10 cellular contexts compared by ENCODE assay signal in genomic region chr16:8581923-8582580, GRCh38. TPM values are rescaled to one million over a fixed set of nuclear protein-coding genes. Genes with fewer than 3 reads are reported as not detected.
DNase-seq lines count a peak whose midpoint lies in the region; ATAC-seq, FAIRE-seq and TF ChIP-seq lines count a peak whose summit lies in the region.
"Had no signal": no experiment of that assay in that cellular context is flagged by ENCODE, and none has a peak within 500 bp of the region (broad histone marks: within the 10 kb centered on the region; RNA-seq: fewer than 3 reads in every experiment).

No MANE protein-coding gene starts in this region.

- no peak for TF ChIP-seq RAD21 in H1 (IDR thresholded peaks at IDR 0.05 in 1 of 2, conservative IDR thresholded peaks at IDR 0.05 in 1 of 2; ENCODE audit: low read depth in 2 of 2, low read length in 2 of 2)

- H4K91ac ChIP-seq in H1 (replicated peaks; ENCODE audit: insufficient read length, low read length) = no peak overlapping the region

- H2BK5ac ChIP-seq in H1 (ENCODE audit: low read depth, low read length) = 0 out of 2 replicates have a peak overlapping the region, but pooled peaks have one; percentile 39

- no peak overlapping the region for H2BK20ac ChIP-seq in H1 (ENCODE audit: low read length)

- no peak overlapping the region for H3K27ac ChIP-seq in H1 (ENCODE audit: low read depth, low read length)

- H3K14ac ChIP-seq in H1 (ENCODE audit: insufficient read length) = no peak overlapping the region

- no peak overlapping the region for H3K23ac ChIP-seq in H1 (ENCODE audit: insufficient read length)

- no peaks in the 10 kb centered on the region for H3K9me3 ChIP-seq in H1 (ENCODE audit: insufficient read depth in 2 of 2, low read depth in 1 of 2, low read length in 1 of 2)

- H3K4me1 ChIP-seq in H1 (replicated peaks in 1 of 4; ENCODE audit: control insufficient read depth in 3 of 4, insufficient read depth in 4 of 4, low read length in 3 of 4) = peaks cover 0 to 3% (median 0%) of the 10 kb centered on the region in 4 experiments; a peak in 2 of 7 replicates

- no peak overlapping the region for H4K5ac ChIP-seq in H1 (ENCODE audit: insufficient read length, low read depth, low read length)

- H3K18ac ChIP-seq in H1 (ENCODE audit: extremely low read depth, low read length) = peak overlapping the region; percentile 2; the same call in 1 of the 2 replicates

- POLR2A ChIA-PET in H1 (lab: Charles Lee; ENCODE audit: partially characterized antibody) = no interaction called here

- DNase-seq in NAMALWA (ENCODE audit: low spot score) (peak; percentile 21), H1 (ENCODE audit: low read depth in 1 of 2, low spot score in 2 of 2) (no peak), renal cortical epithelial cell (ENCODE audit: low read depth) (peak; percentile 71), H54 (ENCODE audit: insufficient read length, low spot score) (no peak), DMS114 treated with DMSO at 0.1 percent for 48 hours (lab: John Stamatoyannopoulos, UW; ENCODE audit: unreplicated experiment) (no peak), NCI-H2196 (lab: John Stamatoyannopoulos, UW; ENCODE audit: unreplicated experiment) (no peak), NCI-H1048 (lab: John Stamatoyannopoulos, UW) (no peak)
- DNase-seq: activated CD4-positive, alpha-beta memory T cell treated with anti-CD3 and anti-CD28 coated beads, Interleukin-2, amount 10 ng/mL, durations not matched to agents 7 days and 5 days had no signal

- H3K36me3 ChIP-seq in H1 (ENCODE audit: control insufficient read depth in 2 of 4, insufficient read depth in 4 of 4, low read length in 3 of 4) = no peaks in the 10 kb centered on the region; a peak in 1 of 8 replicates

- ATAC-seq in GM19372 (IDR thresholded peaks at IDR 0.05; ENCODE audit: low read depth, unreplicated experiment) = peak; percentile 68

- H2BK120ac ChIP-seq in H1 (replicated peaks; ENCODE audit: low read depth, low read length) = no peak overlapping the region

- FAIRE-seq in H1 (lab: Jason Lieb, UNC) = no peak
- FAIRE-seq in H54 (lab: Jason Lieb, UNC) = no peak

- H2AK5ac ChIP-seq in H1 (ENCODE audit: low read depth, low read length) = 0 out of 2 replicates have a peak overlapping the region, but pooled peaks have one; percentile 13

- H3K9ac ChIP-seq in H1 (replicated peaks in 1 of 4; ENCODE audit: extremely low read depth in 1 of 4, low read depth in 3 of 4, low read length in 3 of 4) = no peak overlapping the region; a peak in 2 of 7 replicates

- no peak for TF ChIP-seq POLR2A in H1 (IDR thresholded peaks at IDR 0.05; ENCODE audit: control extremely low read depth in 1 of 2, low read depth in 2 of 2, low read length in 2 of 2)
- TF ChIP-seq POLR2A in H54 (IDR thresholded peaks at IDR 0.05; ENCODE audit: low read depth, low read length) = no peak

- no peaks in the 10 kb centered on the region for H3K79me2 ChIP-seq in H1 (ENCODE audit: control insufficient read depth in 1 of 2, insufficient read depth in 2 of 2, low read length in 2 of 2)

- H2BK15ac ChIP-seq in H1 (ENCODE audit: low read length) = no peak overlapping the region

- H2BK12ac ChIP-seq in H1 (ENCODE audit: low read depth, low read length) = no peak overlapping the region

- no peak for TF ChIP-seq CTCF in H1 (IDR thresholded peaks at IDR 0.05; ENCODE audit: control extremely low read depth in 1 of 3, insufficient read depth in 1 of 3, low read depth in 1 of 3, low read length in 3 of 3)

- H3K79me1 ChIP-seq in H1 (ENCODE audit: low read depth, low read length) = no peaks in the 10 kb centered on the region

- no peak overlapping the region for H2AFZ ChIP-seq in H1 (ENCODE audit: low read length)

- H3K27me3 ChIP-seq in H1 (replicated peaks in 1 of 4; ENCODE audit: control insufficient read depth in 3 of 4, extremely low read depth in 1 of 4, insufficient read depth in 3 of 4, low read length in 3 of 4) = no peaks in the 10 kb centered on the region; a peak in 1 of 7 replicates

- TF ChIP-seq EP300 in H1 (IDR thresholded peaks at IDR 0.05; ENCODE audit: borderline replicate concordance in 1 of 2, low read depth in 2 of 2, low read length in 2 of 2) = no peak

- no peak overlapping the region for H3K4me2 ChIP-seq in H1 (ENCODE audit: insufficient read depth in 1 of 2, low read depth in 2 of 2, low read length in 2 of 2)

- no peaks in the 10 kb centered on the region for H4K20me1 ChIP-seq in H1 (replicated peaks in 1 of 2; ENCODE audit: control insufficient read depth in 1 of 2, insufficient read depth in 2 of 2, low read length in 2 of 2)

- no peaks in the 10 kb centered on the region for H3K23me2 ChIP-seq in H1 (ENCODE audit: low read depth, low read length)

- H3K4me3 ChIP-seq in H1 (ENCODE audit: extremely low read depth in 1 of 4, insufficient read depth in 2 of 4, low read depth in 3 of 4, low read length in 4 of 4) = no peak overlapping the region

- no peak overlapping the region for H3K4ac ChIP-seq in H1 (replicated peaks; ENCODE audit: insufficient read length, low read depth, low read length)

- H4K8ac ChIP-seq in H1 (ENCODE audit: extremely low read depth, insufficient read depth, low read length) = no peak overlapping the region

- 84% methylated on average over 6 of the region's 6 CpGs; no CpG with 5 or more reads in 1 of the 2 experiments for WGBS in H1 (ENCODE audit: extremely low coverage in 1 of 2, insufficient coverage in 1 of 2, insufficient read length in 1 of 2, insufficient replicate concordance in 2 of 2, low coverage in 1 of 2, low lambda C conversion rate in 2 of 2, missing lambda C conversion rate in 1 of 2), 2 experiments

- no peak overlapping the region for H3K56ac ChIP-seq in H1 (replicated peaks; ENCODE audit: insufficient read length, low read depth, low read length)

- CTCF ChIA-PET in H1 (lab: Charles Lee; ENCODE audit: partially characterized antibody) = interaction anchor here (0.5 to 12.4 kb wide), 8 partner anchors 12 to 1481 kb away, joined by 3 to 162 read pairs (median 4); no protein-coding TSS in a partner anchor

TF ChIP-seq in H1, 55 proteins besides CTCF, POLR2A, EP300 and RAD21 (continues in another document):
- TF ChIP-seq EGR1 (IDR thresholded peaks at IDR 0.05; ENCODE audit: borderline replicate concordance, low read depth, low read length) (no peak), ZNF274 (IDR thresholded peaks at IDR 0.05; ENCODE audit: borderline replicate concordance, extremely low read depth, low read length) (no peak), TBP (IDR thresholded peaks at IDR 0.05; ENCODE audit: low read depth, low read length) (no peak), CBX8 (IDR thresholded peaks at IDR 0.05; ENCODE audit: borderline replicate concordance, low read depth, low read length) (no peak), JUND (IDR thresholded peaks at IDR 0.05; ENCODE audit: low read length) (no peak), ATF2 (IDR thresholded peaks at IDR 0.05; ENCODE audit: low read length) (no peak), CHD2 (IDR thresholded peaks at IDR 0.05; ENCODE audit: low read length) (no peak), HDAC2 (IDR thresholded peaks at IDR 0.05; ENCODE audit: borderline replicate concordance in 1 of 2, low read depth in 2 of 2, low read length in 2 of 2) (no peak), GABPA (IDR thresholded peaks at IDR 0.05; ENCODE audit: borderline replicate concordance, insufficient read depth, low read length) (no peak), SUZ12 (IDR thresholded peaks at IDR 0.05; ENCODE audit: low read length) (no peak), JUN (IDR thresholded peaks at IDR 0.05; ENCODE audit: low read depth, low read length) (no peak), POLR2AphosphoS5 (IDR thresholded peaks at IDR 0.05; ENCODE audit: low read depth, low read length) (no peak), NRF1 (IDR thresholded peaks at IDR 0.05; ENCODE audit: low read depth, low read length) (no peak), NANOG (IDR thresholded peaks at IDR 0.05; ENCODE audit: insufficient read depth, low read depth, low read length, poor library complexity, severe bottlenecking) (no peak), GTF2F1 (IDR thresholded peaks at IDR 0.05; ENCODE audit: borderline replicate concordance, low read depth, low read length) (no peak), KDM5A (IDR thresholded peaks at IDR 0.05; ENCODE audit: low read length) (no peak), BRCA1 (IDR thresholded peaks at IDR 0.05; ENCODE audit: low read depth, low read length) (no peak)

RNA-seq across cellular contexts. Expression of gene TMEM114, which starts 8.3 kb away (rescaled TPM):
- 1.6 TPM in 2 replicates for total RNA-seq in H1 (2021; fragmentation: NEBNext Ultra II Directional; extraction: Animal tissue kit (Norgen Biotek cat#: 25700))
- 2.9 and 5.4 TPM in 2 replicates for polyA plus RNA-seq in H1 (2011; rRNA removed)
- polyA plus RNA-seq in H1 (2011; cell fraction: cytosol; rRNA removed) = 4.3 TPM
- 4.4 TPM for polyA plus RNA-seq in H1 (2011; cell fraction: nucleus; rRNA removed)
- 1.0 to 3.6 TPM (median 2.7 TPM) in 4 replicates for polyA plus RNA-seq in H1 (2012, experiment 1 of 2)
- polyA plus RNA-seq in H1 (2012, experiment 2 of 2) = 1.5 TPM
- polyA plus RNA-seq in H1 (2013, experiment 1 of 2) = 0.55 TPM
- 0.70 TPM for polyA plus RNA-seq in H1 (2013, experiment 2 of 2)
- polyA minus RNA-seq in H1 (2011; rRNA and poly(A)+ RNA removed) = 0.19 and 0.80 TPM in 2 replicates
- polyA minus RNA-seq in H1 (2011; cell fraction: cytosol; rRNA and poly(A)+ RNA removed) = not detected
- not detected for polyA minus RNA-seq in H1 (2011; cell fraction: nucleus; rRNA and poly(A)+ RNA removed)
- total RNA-seq in renal cortical epithelial cell = not detected in 2 replicates
- total RNA-seq: activated CD4-positive, alpha-beta memory T cell treated with anti-CD3 and anti-CD28 coated beads, Interleukin-2, amount 10 ng/mL, durations not matched to agents 7 days and 5 days had no signal
- polyA plus RNA-seq: adipose tissue had no signal

RNA-seq across cellular contexts. Expression of gene METTL22, which starts 39.4 kb away (rescaled TPM):
- total RNA-seq in H1 (2021; fragmentation: NEBNext Ultra II Directional; extraction: Animal tissue kit (Norgen Biotek cat#: 25700)) = 56.0 and 56.7 TPM in 2 replicates
- 85.2 and 129 TPM in 2 replicates for polyA plus RNA-seq in H1 (2011; rRNA removed)
- polyA plus RNA-seq in H1 (2011; cell fraction: cytosol; rRNA removed) = 107 TPM
- 221 TPM for polyA plus RNA-seq in H1 (2011; cell fraction: nucleus; rRNA removed)
- 36.6 to 55.9 TPM (median 47.9 TPM) in 4 replicates for polyA plus RNA-seq in H1 (2012, experiment 1 of 2)
- 42.3 TPM for polyA plus RNA-seq in H1 (2012, experiment 2 of 2)
- polyA plus RNA-seq in H1 (2013, experiment 1 of 2) = 45.4 TPM
- polyA plus RNA-seq in H1 (2013, experiment 2 of 2) = 41.7 TPM
- polyA minus RNA-seq in H1 (2011; rRNA and poly(A)+ RNA removed) = 89.6 and 106 TPM in 2 replicates
- 58.5 TPM for polyA minus RNA-seq in H1 (2011; cell fraction: cytosol; rRNA and poly(A)+ RNA removed)
- polyA minus RNA-seq in H1 (2011; cell fraction: nucleus; rRNA and poly(A)+ RNA removed) = 110 TPM
- total RNA-seq in renal cortical epithelial cell = 16.5 and 17.0 TPM in 2 replicates

Comparison
In these comparisons a context has a peak if more than half of its experiments do, and no peak if none do; other contexts are left out.
1. DNase-seq: peak in NAMALWA (single experiment) and renal cortical epithelial cell (single experiment); none in H1 (0 of 2), H54 (single experiment), DMS114 treated with DMSO at 0.1 percent for 48 hours (single experiment), NCI-H2196 (single experiment) and NCI-H1048 (single experiment).